Comparison of ENCODE assay signal across 9 cellular contexts in genomic region chr3:98731720-98732238, GRCh38. TPM values are rescaled to one million over a fixed set of nuclear protein-coding genes. Genes with fewer than 3 reads are reported as not detected.
DNase-seq lines count a peak whose midpoint lies in the region; ATAC-seq and TF ChIP-seq lines count a peak whose summit lies in the region.
"Had no signal": no experiment of that assay in that cellular context is flagged by ENCODE, and none has a peak within 500 bp of the region (broad histone marks: within the 10 kb centered on the region; RNA-seq: fewer than 3 reads in every experiment).

No MANE protein-coding gene starts in this region.

- no peak overlapping the region for H3K9ac ChIP-seq in endodermal cell (ENCODE audit: extremely low read depth, low read length, poor library complexity, severe bottlenecking)
- peak overlapping the region; percentile 74 for H3K9ac ChIP-seq in neural cell (ENCODE audit: low read length)

- peaks cover 21% of the 10 kb centered on the region for H3K27me3 ChIP-seq in CD8-positive, alpha-beta memory T cell (ENCODE audit: insufficient read depth, low read length, poor library complexity, severe bottlenecking)
- no peaks in the 10 kb centered on the region for H3K27me3 ChIP-seq in PC-9 (ENCODE audit: insufficient read depth, low read depth)
- peaks cover 41% of the 10 kb centered on the region for H3K27me3 ChIP-seq in endodermal cell (ENCODE audit: control insufficient read depth, insufficient read depth, low read length, poor library complexity, severe bottlenecking)
- peaks cover 28% of the 10 kb centered on the region for H3K27me3 ChIP-seq in neural cell (ENCODE audit: insufficient read depth, low read depth, low read length)

- no TSS peak for BruUV-seq in PC-9 (replicated peaks; lab: Mats Ljungman, UMichigan)

- peak overlapping the region; percentile 88 for H3K4me2 ChIP-seq in PC-9
- peak overlapping the region; percentile 43 for H3K4me2 ChIP-seq in neural cell (ENCODE audit: low read length)

- H3K27me3 Mint-ChIP-seq in CD8-positive, alpha-beta memory T cell: peaks cover 38 to 79% of the 10 kb centered on the region in 2 donors
- H3K27me3 Mint-ChIP-seq in endodermal cell (ENCODE audit: insufficient read depth): peaks cover 59% of the 10 kb centered on the region

- H3K9me3 ChIP-seq in CD8-positive, alpha-beta memory T cell (ENCODE audit: low read length): no peaks in the 10 kb centered on the region
- no peaks in the 10 kb centered on the region for H3K9me3 ChIP-seq in PC-9 (ENCODE audit: insufficient read depth, low read depth)
- no peaks in the 10 kb centered on the region for H3K9me3 ChIP-seq in endodermal cell (ENCODE audit: control insufficient read depth, low read length)
- no peaks in the 10 kb centered on the region for H3K9me3 ChIP-seq in neural cell (ENCODE audit: low read length)

- peaks cover 0 to 3% (median 0%) of the 10 kb centered on the region in 5 donors for H3K9me3 Mint-ChIP-seq in CD8-positive, alpha-beta memory T cell
- no peaks in the 10 kb centered on the region for H3K9me3 Mint-ChIP-seq in endodermal cell

- peaks cover 12% of the 10 kb centered on the region for H3K4me1 ChIP-seq in CD8-positive, alpha-beta memory T cell (ENCODE audit: insufficient read depth, low read length)
- H3K4me1 ChIP-seq in PC-9 (replicated peaks; ENCODE audit: insufficient read depth) (peaks cover 27% of the 10 kb centered on the region), endodermal cell (ENCODE audit: control insufficient read depth, insufficient read depth, low read length) (no peaks in the 10 kb centered on the region)

- H2AFZ ChIP-seq in PC-9 (peak overlapping the region; percentile 95), neural cell (ENCODE audit: low read depth, low read length) (peak overlapping the region; percentile 68)

- ATAC-seq in GM19467 (IDR thresholded peaks at IDR 0.05; ENCODE audit: unreplicated experiment): no peak

- DNase-seq in CD8-positive, alpha-beta memory T cell: no peak
- no peak for DNase-seq in PC-9
- no peak for DNase-seq in endodermal cell
- no peak for DNase-seq in cortex of kidney (lab: John Stamatoyannopoulos, UW)
- no peak for DNase-seq in superior temporal gyrus (ENCODE audit: extremely low spot score)
- no peak for DNase-seq in NCI-H345 (lab: John Stamatoyannopoulos, UW)

- no peaks in the 10 kb centered on the region; the same call in 1 of the 2 replicates for H3F3A ChIP-seq in PC-9 (ENCODE audit: insufficient read depth, low read depth)
- H3F3A ChIP-seq in neural cell (ENCODE audit: insufficient read depth, low read length, poor library complexity, severe bottlenecking): no peaks in the 10 kb centered on the region

- TF ChIP-seq RAD21 in neural cell (conservative IDR thresholded peaks at IDR 0.05): no peak

- no peaks in the 10 kb centered on the region for H3K9me2 ChIP-seq in PC-9 (ENCODE audit: insufficient read depth)
- no peaks in the 10 kb centered on the region for H3K9me2 ChIP-seq in neural cell (ENCODE audit: insufficient read depth, low read length)

- H3K36me3 Mint-ChIP-seq in CD8-positive, alpha-beta memory T cell: no peaks in the 10 kb centered on the region
- no peaks in the 10 kb centered on the region for H3K36me3 Mint-ChIP-seq in endodermal cell (ENCODE audit: low read depth)

- 0 out of 2 replicates have a peak, but pooled peaks cover 3% of the 10 kb centered on the region for H3K79me2 ChIP-seq in PC-9 (ENCODE audit: low read depth)
- no peaks in the 10 kb centered on the region for H3K79me2 ChIP-seq in neural cell (replicated peaks; ENCODE audit: insufficient read depth, low read length)

- no peaks in the 10 kb centered on the region for H3K36me3 ChIP-seq in CD8-positive, alpha-beta memory T cell (ENCODE audit: insufficient read depth, low read length)
- H3K36me3 ChIP-seq in PC-9 (ENCODE audit: low read depth) (no peaks in the 10 kb centered on the region), endodermal cell (ENCODE audit: control insufficient read depth, insufficient read depth, low read length) (no peaks in the 10 kb centered on the region), neural cell (ENCODE audit: insufficient read depth, low read length) (no peaks in the 10 kb centered on the region)

- no peak for TF ChIP-seq EP300 in neural cell (conservative IDR thresholded peaks at IDR 0.05; ENCODE audit: poor library complexity, severe bottlenecking)

- H4K20me1 ChIP-seq in PC-9 (ENCODE audit: insufficient read depth) (no peaks in the 10 kb centered on the region), neural cell (ENCODE audit: insufficient read depth) (no peaks in the 10 kb centered on the region)

- POLR2A ChIA-PET in CD8-positive, alpha-beta memory T cell (lab: Charles Lee): interaction anchor here (0.7 kb wide), 1 partner anchor 686 kb away, joined by 7 read pairs; no protein-coding TSS in a partner anchor
- POLR2A ChIA-PET in PC-9 (lab: Charles Lee; ENCODE audit: unreplicated experiment): interaction anchor here (0.6 kb wide), 1 partner anchor 84 kb away, joined by 3 read pairs; no protein-coding TSS in a partner anchor

- intact Hi-C loops in PC-9 (cut with micrococcal nuclease; ENCODE audit: unreplicated experiment): loop anchor here (2.0 to 10.0 kb wide), 3 partner anchors 53 to 397 kb away; no protein-coding TSS in a partner anchor

- no peak overlapping the region for H3K27ac Mint-ChIP-seq in CD8-positive, alpha-beta memory T cell
- peak overlapping the region; percentile 72 for H3K27ac Mint-ChIP-seq in endodermal cell

- H3K4me3 Mint-ChIP-seq in CD8-positive, alpha-beta memory T cell: peak overlapping the region; percentile 17 to 76 (median 61)
- H3K4me3 Mint-ChIP-seq in endodermal cell: peak overlapping the region; percentile 66

- H3K4me3 ChIP-seq in CD8-positive, alpha-beta memory T cell (ENCODE audit: low read length): no peak overlapping the region
- peak overlapping the region; percentile 73 for H3K4me3 ChIP-seq in PC-9
- H3K4me3 ChIP-seq in endodermal cell (ENCODE audit: low read length): peak overlapping the region; percentile 89
- H3K4me3 ChIP-seq in neural cell (ENCODE audit: low read length): peak overlapping the region; percentile 96

- H3K4me1 Mint-ChIP-seq in CD8-positive, alpha-beta memory T cell: peaks cover 15 to 21% (median 20%) of the 10 kb centered on the region in 3 donors
- peaks cover 11% of the 10 kb centered on the region for H3K4me1 Mint-ChIP-seq in endodermal cell

- CTCF ChIA-PET in CD8-positive, alpha-beta memory T cell (lab: Charles Lee): no interaction called here
- CTCF ChIA-PET in PC-9 (lab: Charles Lee): interaction anchor here (0.6 to 1.0 kb wide), 3 partner anchors 81 to 385 kb away, joined by 3 to 4 read pairs (median 3); no protein-coding TSS in a partner anchor

- WGBS in endodermal cell (ENCODE audit: insufficient coverage in 1 of 2, insufficient read length in 1 of 2), 2 experiments: 14 to 36% methylated on average over 4 to 9 of the region's 9 CpGs

- TF ChIP-seq CTCF in PC-9 (conservative IDR thresholded peaks at IDR 0.05) (no peak), endodermal cell (conservative IDR thresholded peaks at IDR 0.05) (no peak), neural cell (IDR thresholded peaks at IDR 0.05; ENCODE audit: poor library complexity, severe bottlenecking) (no peak)

- H3K27ac ChIP-seq in CD8-positive, alpha-beta memory T cell (ENCODE audit: low read depth, low read length): no peak overlapping the region
- H3K27ac ChIP-seq in PC-9: no peak overlapping the region
- no peak overlapping the region for H3K27ac ChIP-seq in endodermal cell (ENCODE audit: low read depth, low read length)
- no peak overlapping the region for H3K27ac ChIP-seq in neural cell (ENCODE audit: low read length)

TF ChIP-seq in neural cell, 6 proteins besides CTCF, POLR2A, EP300 and RAD21:
- TF ChIP-seq EZH2 (IDR thresholded peaks at IDR 0.05; ENCODE audit: borderline replicate concordance, insufficient read depth, low read length, poor library complexity, severe bottlenecking) (no peak), POLR2AphosphoS5 (IDR thresholded peaks at IDR 0.05) (no peak), SMC3 (conservative IDR thresholded peaks at IDR 0.05; ENCODE audit: poor library complexity) (no peak), TAF1 (IDR thresholded peaks at IDR 0.05; ENCODE audit: low read depth) (no peak), REST (IDR thresholded peaks at IDR 0.05; ENCODE audit: borderline replicate concordance) (no peak), MXI1 (conservative IDR thresholded peaks at IDR 0.05; ENCODE audit: poor library complexity, severe bottlenecking) (no peak)
TF ChIP-seq in neural cell: peak in this region for 0.

RNA-seq across cellular contexts. Expression of gene ST3GAL6, which starts 31.4 kb away (rescaled TPM):
- total RNA-seq in CD8-positive, alpha-beta memory T cell: under 1 TPM; 0.20 to 0.31 TPM
- not detected for polyA plus RNA-seq in CD8-positive, alpha-beta memory T cell
- total RNA-seq in PC-9 (2021) (5.4 and 6.6 TPM in 2 replicates), endodermal cell (1 to 10 TPM; 8.1 to 9.9 TPM)
- polyA plus RNA-seq in endodermal cell (2013, experiment 1 of 2): 11.2 TPM
- polyA plus RNA-seq in endodermal cell (2013, experiment 2 of 2): 9.0 TPM
- polyA plus RNA-seq in neural cell: 3.7 and 11.1 TPM in 2 replicates
- 3.5 and 3.9 TPM in 2 replicates for polyA minus RNA-seq in neural cell
- total RNA-seq: activated CD8-positive, alpha-beta memory T cell treated with anti-CD3 and anti-CD28 coated beads for 36 hours had no signal
